ENCODE assay signal across 1 cellular context in the genomic region with DNA sequence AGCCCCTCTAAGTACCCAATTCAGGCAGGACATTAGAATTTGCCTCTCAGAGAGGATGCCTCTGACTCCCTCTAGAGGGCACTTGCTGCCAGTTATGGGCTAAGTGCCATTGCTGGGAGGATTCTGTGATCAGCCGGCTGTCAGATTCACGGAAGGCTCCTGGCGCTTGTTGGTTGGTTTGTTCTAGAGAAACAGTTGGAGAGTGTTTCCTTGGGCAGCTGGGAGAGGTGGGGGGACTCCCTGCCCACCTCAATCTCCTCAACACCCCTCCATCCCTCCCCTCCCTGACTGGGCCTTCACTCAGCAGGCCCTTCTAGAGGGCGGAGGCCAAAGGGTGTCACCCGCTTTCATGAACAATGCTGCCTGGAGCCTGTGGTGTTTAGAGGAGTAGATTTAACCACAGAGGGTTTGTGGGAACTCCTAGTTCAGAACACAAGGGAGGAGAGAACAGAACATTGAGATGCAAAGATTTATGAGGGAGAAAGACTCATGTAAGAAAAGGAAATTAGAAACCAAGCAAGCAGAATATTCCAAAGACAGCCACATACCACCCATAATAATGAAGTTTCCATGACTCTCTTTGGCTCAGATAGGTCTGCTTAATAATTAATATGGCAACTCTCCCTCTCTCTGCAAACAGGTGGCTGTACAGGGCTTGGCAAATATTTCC.
TF ChIP-seq lines count a peak whose summit lies in the region.

No MANE protein-coding gene starts in this region.

TF ChIP-seq in HEK293, 187 proteins besides CTCF, POLR2A, EP300 and RAD21 (continued from another document):
- TF ChIP-seq, protein P1, sequence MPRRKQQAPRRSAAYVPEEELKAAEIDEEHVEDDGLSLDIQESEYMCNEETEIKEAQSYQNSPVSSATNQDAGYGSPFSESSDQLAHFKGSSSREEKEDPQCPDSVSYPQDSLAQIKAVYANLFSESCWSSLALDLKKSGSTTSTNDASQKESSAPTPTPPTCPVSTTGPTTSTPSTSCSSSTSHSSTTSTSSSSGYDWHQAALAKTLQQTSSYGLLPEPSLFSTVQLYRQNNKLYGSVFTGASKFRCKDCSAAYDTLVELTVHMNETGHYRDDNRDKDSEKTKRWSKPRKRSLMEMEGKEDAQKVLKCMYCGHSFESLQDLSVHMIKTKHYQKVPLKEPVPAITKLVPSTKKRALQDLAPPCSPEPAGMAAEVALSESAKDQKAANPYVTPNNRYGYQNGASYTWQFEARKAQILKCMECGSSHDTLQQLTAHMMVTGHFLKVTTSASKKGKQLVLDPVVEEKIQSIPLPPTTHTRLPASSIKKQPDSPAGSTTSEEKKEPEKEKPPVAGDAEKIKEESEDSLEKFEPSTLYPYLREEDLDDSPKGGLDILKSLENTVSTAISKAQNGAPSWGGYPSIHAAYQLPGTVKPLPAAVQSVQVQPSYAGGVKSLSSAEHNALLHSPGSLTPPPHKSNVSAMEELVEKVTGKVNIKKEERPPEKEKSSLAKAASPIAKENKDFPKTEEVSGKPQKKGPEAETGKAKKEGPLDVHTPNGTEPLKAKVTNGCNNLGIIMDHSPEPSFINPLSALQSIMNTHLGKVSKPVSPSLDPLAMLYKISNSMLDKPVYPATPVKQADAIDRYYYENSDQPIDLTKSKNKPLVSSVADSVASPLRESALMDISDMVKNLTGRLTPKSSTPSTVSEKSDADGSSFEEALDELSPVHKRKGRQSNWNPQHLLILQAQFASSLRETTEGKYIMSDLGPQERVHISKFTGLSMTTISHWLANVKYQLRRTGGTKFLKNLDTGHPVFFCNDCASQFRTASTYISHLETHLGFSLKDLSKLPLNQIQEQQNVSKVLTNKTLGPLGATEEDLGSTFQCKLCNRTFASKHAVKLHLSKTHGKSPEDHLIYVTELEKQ (tag by site-specific recombination; IDR thresholded peaks at IDR 0.05; ENCODE audit: borderline replicate concordance): no peak
- TF ChIP-seq ZNF747 (tag by site-specific recombination; IDR thresholded peaks at IDR 0.05): no peak
- TF ChIP-seq KLF1 (tag by site-specific recombination; IDR thresholded peaks at IDR 0.05): peak; percentile 69
